In the genomic region with DNA sequence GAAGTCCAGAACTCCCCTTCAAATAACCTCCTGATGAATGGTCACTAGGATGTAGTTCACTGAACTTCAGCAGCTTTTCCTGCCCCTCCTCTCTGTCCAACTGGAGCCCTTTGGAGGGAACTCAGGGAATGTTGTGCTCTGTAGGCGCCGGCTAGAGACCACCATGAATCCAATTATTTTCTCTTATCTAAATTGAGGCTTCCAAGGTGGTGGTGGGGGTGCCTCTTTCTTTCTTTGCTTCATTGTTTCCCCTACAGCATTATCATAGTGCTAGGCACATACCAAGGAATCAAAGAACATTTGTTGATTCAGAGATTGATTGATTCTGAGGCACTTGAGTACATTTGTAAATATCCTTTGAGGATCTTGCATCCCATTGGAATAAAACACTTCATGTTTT, we compare ENCODE assay signal across 19 cellular contexts.
DNase-seq lines count a peak whose midpoint lies in the region; ATAC-seq and TF ChIP-seq lines count a peak whose summit lies in the region.
"Had no signal": no experiment of that assay in that cellular context is flagged by ENCODE, and none has a peak within 500 bp of the region (broad histone marks: within the 10 kb centered on the region; RNA-seq: fewer than 3 reads in every experiment).

No MANE protein-coding gene starts in this region.

- peak overlapping the region; percentile 37 for H3K4me3 ChIP-seq in endodermal cell (ENCODE audit: low read length)
- no peak overlapping the region for H3K4me3 ChIP-seq in mesendoderm (ENCODE audit: low read length)
- no peak overlapping the region for H3K4me3 ChIP-seq in gastroesophageal sphincter
- H3K4me3 ChIP-seq: A549; BLaER1 treated with 17β-estradiol and CSF1 and Interleukin-3, amounts not matched to agents 10 nM and 100 nM; GM12878 had no signal

- no peak for TF ChIP-seq EP300 in gastroesophageal sphincter (IDR thresholded peaks at IDR 0.05)

- H3K27ac Mint-ChIP-seq in endodermal cell: no peak overlapping the region
- no peak overlapping the region for H3K27ac Mint-ChIP-seq in stimulated activated naive CD8-positive, alpha-beta T cell treated with anti-CD3 and anti-CD28 coated beads, Interleukin-15, amount 100 ng/mL, for 72 hours
- H3K27ac Mint-ChIP-seq: B cell; CD4-positive, alpha-beta T cell; CD8-positive, alpha-beta T cell had no signal

- no peaks in the 10 kb centered on the region for H3K27me3 Mint-ChIP-seq in endodermal cell (ENCODE audit: insufficient read depth)
- no peaks in the 10 kb centered on the region for H3K27me3 Mint-ChIP-seq in stimulated activated naive CD8-positive, alpha-beta T cell treated with anti-CD3 and anti-CD28 coated beads, Interleukin-15, amount 100 ng/mL, for 72 hours
- H3K27me3 Mint-ChIP-seq: B cell had no signal

- no peaks in the 10 kb centered on the region for H3K36me3 ChIP-seq in endodermal cell (ENCODE audit: control insufficient read depth, insufficient read depth, low read length)
- no peaks in the 10 kb centered on the region for H3K36me3 ChIP-seq in mesendoderm (ENCODE audit: control insufficient read depth, insufficient read depth, low read length)
- H3K36me3 ChIP-seq in gastroesophageal sphincter: no peaks in the 10 kb centered on the region
- H3K36me3 ChIP-seq: BLaER1 treated with 17β-estradiol and CSF1 and Interleukin-3, amounts not matched to agents 10 nM and 100 nM had no signal

- TF ChIP-seq POLR2A in gastroesophageal sphincter (IDR thresholded peaks at IDR 0.05): no peak

- no peak overlapping the region for H4K8ac ChIP-seq in mesendoderm (ENCODE audit: low read depth, low read length)

- H3K9ac ChIP-seq in endodermal cell (ENCODE audit: extremely low read depth, low read length, poor library complexity, severe bottlenecking) (no peak overlapping the region), mesendoderm (ENCODE audit: low read length) (no peak overlapping the region)
- H3K9ac ChIP-seq: BLaER1 treated with 17β-estradiol and CSF1 and Interleukin-3, amounts not matched to agents 10 nM and 100 nM had no signal

- DNase-seq in NCI-H82 (lab: John Stamatoyannopoulos, UW) (peak; percentile 42), endodermal cell (no peak), mesendoderm (peak; percentile 59)
- no peak for DNase-seq in stimulated activated naive CD8-positive, alpha-beta T cell treated with anti-CD3 and anti-CD28 coated beads, Interleukin-15, amount 100 ng/mL, for 72 hours
- DNase-seq: AML-193; Caco-2; Calu3; CD4-positive, alpha-beta T cell; CD8-positive, alpha-beta T cell; DMS79 treated with DMSO at 0.1 percent for 48 hours; GF-D8 had no signal

- H3K9me3 Mint-ChIP-seq in endodermal cell: no peaks in the 10 kb centered on the region
- H3K9me3 Mint-ChIP-seq in stimulated activated naive CD8-positive, alpha-beta T cell treated with anti-CD3 and anti-CD28 coated beads, Interleukin-15, amount 100 ng/mL, for 72 hours: no peaks in the 10 kb centered on the region
- H3K9me3 Mint-ChIP-seq: CD4-positive, alpha-beta T cell; CD8-positive, alpha-beta T cell had no signal

- ATAC-seq in stimulated activated naive CD8-positive, alpha-beta T cell treated with anti-CD3 and anti-CD28 coated beads, Interleukin-15, amount 100 ng/mL, for 72 hours: no peak
- ATAC-seq in gastroesophageal sphincter: no peak
- ATAC-seq in GM18858 (IDR thresholded peaks at IDR 0.05; ENCODE audit: unreplicated experiment): no peak
- ATAC-seq: A549; CD8-positive, alpha-beta T cell; GM12878 had no signal

- H3K23ac ChIP-seq in mesendoderm (ENCODE audit: low read length): no peak overlapping the region

- H3K4me1 ChIP-seq in endodermal cell (ENCODE audit: control insufficient read depth, insufficient read depth, low read length) (peaks cover 5% of the 10 kb centered on the region), mesendoderm (ENCODE audit: control insufficient read depth, low read depth, low read length) (peaks cover 2% of the 10 kb centered on the region), gastroesophageal sphincter (no peaks in the 10 kb centered on the region)
- H3K4me1 ChIP-seq: A549; BLaER1 treated with 17β-estradiol and CSF1 and Interleukin-3, amounts not matched to agents 10 nM and 100 nM; Caco-2 had no signal

- H2AK5ac ChIP-seq in mesendoderm (ENCODE audit: low read length): no peak overlapping the region

- H4K5ac ChIP-seq in mesendoderm (ENCODE audit: low read length): no peak overlapping the region

- no peak overlapping the region for H3K18ac ChIP-seq in mesendoderm (ENCODE audit: low read length)

- no peak overlapping the region for H2BK120ac ChIP-seq in mesendoderm (ENCODE audit: low read depth, low read length)

- H2BK5ac ChIP-seq in mesendoderm (ENCODE audit: low read length): no peak overlapping the region

- H3K9me3 ChIP-seq in endodermal cell (ENCODE audit: control insufficient read depth, low read length) (no peaks in the 10 kb centered on the region), gastroesophageal sphincter (no peaks in the 10 kb centered on the region)
- H3K9me3 ChIP-seq: A549; BLaER1 treated with 17β-estradiol and CSF1 and Interleukin-3, amounts not matched to agents 10 nM and 100 nM; Caco-2 had no signal

- H3K36me3 Mint-ChIP-seq in endodermal cell (ENCODE audit: low read depth): no peaks in the 10 kb centered on the region
- H3K36me3 Mint-ChIP-seq: CD8-positive, alpha-beta T cell had no signal

- H2BK15ac ChIP-seq in mesendoderm (replicated peaks; ENCODE audit: low read depth): no peak overlapping the region

- no peak overlapping the region for H3K56ac ChIP-seq in mesendoderm (ENCODE audit: low read length)

- H3K4me2 ChIP-seq in mesendoderm (ENCODE audit: low read length): no peak overlapping the region
- H3K4me2 ChIP-seq: A549; BLaER1 treated with 17β-estradiol and CSF1 and Interleukin-3, amounts not matched to agents 10 nM and 100 nM had no signal

- H3K27ac ChIP-seq in endodermal cell (ENCODE audit: low read depth, low read length) (no peak overlapping the region), mesendoderm (ENCODE audit: low read depth, low read length) (no peak overlapping the region), gastroesophageal sphincter (no peak overlapping the region)
- H3K27ac ChIP-seq: 22Rv1; A549; BLaER1 treated with 17β-estradiol and CSF1 and Interleukin-3, amounts not matched to agents 10 nM and 100 nM; C4-2B had no signal

- WGBS in endodermal cell (ENCODE audit: insufficient coverage in 1 of 2, insufficient read length in 1 of 2), 2 experiments: no CpG with 5 or more reads among the region's 2 CpGs
- no CpG with 5 or more reads among the region's 2 CpGs for WGBS in mesendoderm (ENCODE audit: extremely low coverage, insufficient coverage, low lambda C conversion rate)
- 38 to 50% methylated on average over 2 of the region's 2 CpGs for WGBS in gastroesophageal sphincter (ENCODE audit: low coverage in 1 of 2), 2 donors

- H3K79me1 ChIP-seq in mesendoderm (ENCODE audit: low read length): no peaks in the 10 kb centered on the region

- no peak overlapping the region for H3K4ac ChIP-seq in mesendoderm (ENCODE audit: low read depth, low read length)

- H3K27me3 ChIP-seq in endodermal cell (ENCODE audit: control insufficient read depth, insufficient read depth, low read length, poor library complexity, severe bottlenecking) (no peaks in the 10 kb centered on the region), mesendoderm (ENCODE audit: insufficient read depth, low read length, poor library complexity) (no peaks in the 10 kb centered on the region), gastroesophageal sphincter (peaks cover 11% of the 10 kb centered on the region)
- H3K27me3 ChIP-seq: BLaER1 treated with 17β-estradiol and CSF1 and Interleukin-3, amounts not matched to agents 10 nM and 100 nM had no signal

- TF ChIP-seq CTCF in endodermal cell (conservative IDR thresholded peaks at IDR 0.05) (no peak), gastroesophageal sphincter (IDR thresholded peaks at IDR 0.05) (no peak)

- no peak overlapping the region for H3K4me3 Mint-ChIP-seq in endodermal cell
- no peak overlapping the region for H3K4me3 Mint-ChIP-seq in stimulated activated naive CD8-positive, alpha-beta T cell treated with anti-CD3 and anti-CD28 coated beads, Interleukin-15, amount 100 ng/mL, for 72 hours
- H3K4me3 Mint-ChIP-seq: B cell; CD4-positive, alpha-beta T cell; CD8-positive, alpha-beta T cell had no signal

- no peaks in the 10 kb centered on the region for H3K79me2 ChIP-seq in mesendoderm (ENCODE audit: control insufficient read depth, insufficient read depth, low read length)

- H3K4me1 Mint-ChIP-seq in endodermal cell: peaks cover 17% of the 10 kb centered on the region
- no peaks in the 10 kb centered on the region for H3K4me1 Mint-ChIP-seq in stimulated activated naive CD8-positive, alpha-beta T cell treated with anti-CD3 and anti-CD28 coated beads, Interleukin-15, amount 100 ng/mL, for 72 hours
- H3K4me1 Mint-ChIP-seq: B cell had no signal

Comparison
In these comparisons a context has a peak if more than half of its experiments do, and no peak if none do; other contexts are left out.
1. DNase-seq: peak in NCI-H82 (single experiment) and mesendoderm (single experiment); none in endodermal cell (single experiment) and stimulated activated naive CD8-positive, alpha-beta T cell treated with anti-CD3 and anti-CD28 coated beads, Interleukin-15, amount 100 ng/mL, for 72 hours (0 of 2).